ENCODE assay signal across 8 cellular contexts in genomic region chr1:27436204-27437159, GRCh38. TPM values are rescaled to one million over a fixed set of nuclear protein-coding genes. Genes with fewer than 3 reads are reported as not detected.
DNase-seq lines count a peak whose midpoint lies in the region; ATAC-seq and TF ChIP-seq lines count a peak whose summit lies in the region.

No MANE protein-coding gene starts in this region.

- H3K27me3 ChIP-seq in BJ (ENCODE audit: control insufficient read depth, insufficient read depth, low read length) (no peaks in the 10 kb centered on the region), gastrocnemius medialis (no peaks in the 10 kb centered on the region)

- intact Hi-C loops in gastrocnemius medialis (cut with DNase I; ENCODE audit: low total_unique reads) = no loop called here

- POLR2A ChIA-PET in BJ (lab: Charles Lee) (interaction anchor here (0.5 to 0.6 kb wide), 2 partner anchors 18 to 225 kb away, joined by 6 to 10 read pairs; no protein-coding TSS in a partner anchor), WTC11 (lab: Charles Lee) (interaction anchor here (0.6 kb wide), 1 partner anchor 253 kb away, joined by 3 read pairs; no protein-coding TSS in a partner anchor)

- peak overlapping the region; percentile 89 for H3K27ac Mint-ChIP-seq in WTC11

- ATAC-seq in WTC11 (0 out of 2 replicates have a peak, but pooled peaks have one; percentile 28), gastrocnemius medialis (peak; percentile 70 to 79), HG02759 (IDR thresholded peaks at IDR 0.05; ENCODE audit: unreplicated experiment) (no peak)

- H3K4me1 ChIP-seq in gastrocnemius medialis = peaks cover 77 to 78% of the 10 kb centered on the region in 2 donors

- peak; percentile 37 for DNase-seq in BJ (ENCODE audit: low read depth)
- peak; percentile 39 for DNase-seq in HS-27A (ENCODE audit: low read depth)
- DNase-seq in WTC11 (ENCODE audit: low spot score) = no peak
- peak; percentile 56 for DNase-seq in foreskin melanocyte
- DNase-seq in gastrocnemius medialis = no peak
- DNase-seq in stimulated activated CD4-positive, alpha-beta T cell treated with anti-CD3 and anti-CD28 coated beads, Interleukin-15, amount 100 ng/mL, for 24 hours = no peak
- no peak for DNase-seq in GM20000 (ENCODE audit: low spot score)

- H3K4me3 ChIP-seq in BJ (ENCODE audit: low read depth, low read length) = no peak overlapping the region
- peak overlapping the region in 3 of 4 donors; percentile 17 to 19 (median 19) for H3K4me3 ChIP-seq in gastrocnemius medialis

- in situ Hi-C loops in gastrocnemius medialis (cut with MboI; ENCODE audit: low sequenced_read_pairs in 4 of 4) = no loop called here

- TF ChIP-seq CTCF in BJ (IDR thresholded peaks at IDR 0.05; ENCODE audit: insufficient read depth, low read depth, low read length) (no peak), WTC11 (IDR thresholded peaks at IDR 0.05) (no peak), gastrocnemius medialis (IDR thresholded peaks at IDR 0.05 in 4 of 5, conservative IDR thresholded peaks at IDR 0.05 in 1 of 5) (no peak), GM20000 (IDR thresholded peaks at IDR 0.05; ENCODE audit: extremely low read depth, missing control alignments) (no peak)

- CTCF ChIA-PET in BJ (lab: Yijun Ruan, JAX) (interaction anchor here (0.8 to 2.8 kb wide), 6 partner anchors 12 to 233 kb away, joined by 3 to 11 read pairs (median 3); no protein-coding TSS in a partner anchor), WTC11 (lab: Charles Lee) (interaction anchor here (0.6 to 1.7 kb wide), 3 partner anchors 20 to 292 kb away, joined by 3 to 5 read pairs (median 3); no protein-coding TSS in a partner anchor)

- no peaks in the 10 kb centered on the region for H3K9me3 ChIP-seq in gastrocnemius medialis

- no peak overlapping the region for H3K4me3 Mint-ChIP-seq in WTC11

- H3K36me3 Mint-ChIP-seq in WTC11 = peaks cover 2% of the 10 kb centered on the region; the same call in 1 of the 2 replicates

- H3K9me3 Mint-ChIP-seq in WTC11 = no peaks in the 10 kb centered on the region

- no peaks in the 10 kb centered on the region for H3K27me3 Mint-ChIP-seq in WTC11 (ENCODE audit: low read depth)

- peaks cover 67% of the 10 kb centered on the region for H3K4me1 Mint-ChIP-seq in WTC11

- H3K36me3 ChIP-seq in BJ (ENCODE audit: control insufficient read depth, insufficient read depth, low read length) (no peaks in the 10 kb centered on the region), gastrocnemius medialis (no peaks in the 10 kb centered on the region)

- TF ChIP-seq POLR2A in gastrocnemius medialis (IDR thresholded peaks at IDR 0.05) = peak; percentile 35 to 58

- H3K27ac ChIP-seq in gastrocnemius medialis = peak overlapping the region; percentile 63 to 75 (median 71)

TF ChIP-seq in WTC11, 78 proteins besides CTCF, POLR2A, EP300 and RAD21:
- TF ChIP-seq ZNF121 (CRISPR knock-in tag; IDR thresholded peaks at IDR 0.05) = peak; percentile 43; the same call in 1 of the 2 replicates
- TF ChIP-seq NR3C1 (CRISPR knock-in tag; conservative IDR thresholded peaks at IDR 0.05; ENCODE audit: low read depth) = no peak
- 0 out of 2 replicates have a peak, but pooled peaks have one; percentile 24 for TF ChIP-seq ZNF232 (CRISPR knock-in tag; IDR thresholded peaks at IDR 0.05)

RNA-seq across cellular contexts. Expression of gene GPR3, which starts 44.1 kb away (rescaled TPM):
- 1.0 and 1.8 TPM in 2 replicates for polyA plus RNA-seq in BJ (2011; rRNA removed)
- 1.6 and 1.8 TPM in 2 replicates for polyA minus RNA-seq in BJ (2011; rRNA and poly(A)+ RNA removed)
- 7.8 to 12.4 TPM (median 7.8 TPM) in 3 replicates for total RNA-seq in WTC11 (2021)
- under 1 TPM in 3 of 4 donors, not detected in 1; 0.23 to 0.51 (median 0.35) TPM for total RNA-seq in gastrocnemius medialis

RNA-seq across cellular contexts. Expression of gene CD164L2, which starts 53.3 kb away (rescaled TPM):
- polyA plus RNA-seq in BJ (2011; rRNA removed) = not detected in 2 replicates
- polyA minus RNA-seq in BJ (2011; rRNA and poly(A)+ RNA removed) = not detected in 2 replicates
- total RNA-seq in WTC11 (2021) = 3.0 to 5.5 TPM (median 4.3 TPM) in 3 replicates
- total RNA-seq in gastrocnemius medialis = not detected

RNA-seq across cellular contexts. Expression of gene WASF2, which starts 53.5 kb away (rescaled TPM):
- 49.0 and 56.5 TPM in 2 replicates for polyA plus RNA-seq in BJ (2011; rRNA removed)
- 46.1 and 49.9 TPM in 2 replicates for polyA minus RNA-seq in BJ (2011; rRNA and poly(A)+ RNA removed)
- total RNA-seq in WTC11 (2021) (90.1 to 104 TPM (median 92.8 TPM) in 3 replicates), gastrocnemius medialis (10 to 100 TPM; 10.6 to 16.7 (median 13.3) TPM)

Comparison
In these comparisons a context has a peak if more than half of its experiments do, and no peak if none do; other contexts are left out.
1. DNase-seq: peak in BJ (single experiment), HS-27A (single experiment) and foreskin melanocyte (single experiment); none in WTC11 (single experiment), gastrocnemius medialis (0 of 2), stimulated activated CD4-positive, alpha-beta T cell treated with anti-CD3 and anti-CD28 coated beads, Interleukin-15, amount 100 ng/mL, for 24 hours (single experiment) and GM20000 (single experiment).